ENCODE assay signal across 1 cellular context in the genomic region with DNA sequence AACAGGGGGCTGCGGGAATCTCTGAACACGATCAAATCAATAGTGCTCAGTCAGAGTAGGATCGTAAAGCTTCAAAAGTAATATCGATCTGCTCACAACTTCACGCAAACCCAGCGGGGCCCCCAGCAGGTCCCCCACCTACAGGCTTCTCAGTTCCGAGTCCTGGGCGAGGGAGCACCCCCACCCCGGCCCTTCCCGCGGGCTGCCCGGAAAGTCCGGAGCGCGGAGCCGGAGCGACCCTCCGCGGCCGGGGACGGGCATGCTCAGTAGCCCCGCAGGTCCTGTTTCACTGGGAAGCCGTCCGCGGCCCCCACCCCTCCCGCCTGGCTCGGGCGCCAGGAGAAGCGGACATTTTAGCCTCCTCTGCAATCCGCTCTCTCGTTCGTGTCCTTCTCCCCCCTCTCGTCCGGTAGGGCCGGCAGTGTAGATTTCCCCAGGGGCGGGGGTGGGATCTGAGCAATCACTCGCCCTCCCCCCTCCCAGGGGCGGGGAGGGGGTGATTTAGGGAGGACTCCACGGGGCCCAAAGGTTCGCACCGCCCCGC.
TF ChIP-seq lines count a peak whose summit lies in the region.

No MANE protein-coding gene starts in this region.

TF ChIP-seq in HepG2, 621 proteins besides CTCF, POLR2A, EP300 and RAD21 (continued from another document and continues in another):
- TF ChIP-seq, protein P1, sequence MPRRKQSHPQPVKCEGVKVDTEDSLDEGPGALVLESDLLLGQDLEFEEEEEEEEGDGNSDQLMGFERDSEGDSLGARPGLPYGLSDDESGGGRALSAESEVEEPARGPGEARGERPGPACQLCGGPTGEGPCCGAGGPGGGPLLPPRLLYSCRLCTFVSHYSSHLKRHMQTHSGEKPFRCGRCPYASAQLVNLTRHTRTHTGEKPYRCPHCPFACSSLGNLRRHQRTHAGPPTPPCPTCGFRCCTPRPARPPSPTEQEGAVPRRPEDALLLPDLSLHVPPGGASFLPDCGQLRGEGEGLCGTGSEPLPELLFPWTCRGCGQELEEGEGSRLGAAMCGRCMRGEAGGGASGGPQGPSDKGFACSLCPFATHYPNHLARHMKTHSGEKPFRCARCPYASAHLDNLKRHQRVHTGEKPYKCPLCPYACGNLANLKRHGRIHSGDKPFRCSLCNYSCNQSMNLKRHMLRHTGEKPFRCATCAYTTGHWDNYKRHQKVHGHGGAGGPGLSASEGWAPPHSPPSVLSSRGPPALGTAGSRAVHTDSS (CRISPR knock-in tag; conservative IDR thresholded peaks at IDR 0.05): no peak
- no peak for TF ChIP-seq MBNL3 (CRISPR knock-in tag; conservative IDR thresholded peaks at IDR 0.05)
- TF ChIP-seq ZNF569 (CRISPR knock-in tag; IDR thresholded peaks at IDR 0.05; ENCODE audit: borderline replicate concordance): no peak
- TF ChIP-seq MYC (CRISPR knock-in tag; IDR thresholded peaks at IDR 0.05; ENCODE audit: borderline replicate concordance): peak; percentile 79; the same call in 1 of the 2 replicates
- TF ChIP-seq MIER3 (CRISPR knock-in tag; IDR thresholded peaks at IDR 0.05; ENCODE audit: borderline replicate concordance): no peak; the same call in 1 of the 2 replicates
- TF ChIP-seq SRY (CRISPR knock-in tag; IDR thresholded peaks at IDR 0.05): no peak
- no peak for TF ChIP-seq MAFF (IDR thresholded peaks at IDR 0.05; ENCODE audit: low read depth, low read length)
- no peak for TF ChIP-seq AGO2 (optimal IDR thresholded peaks at IDR 0.05; ENCODE audit: low read depth, low read length)
- peak; percentile 80; the same call in 1 of the 2 replicates for TF ChIP-seq ZNF235 (CRISPR knock-in tag; IDR thresholded peaks at IDR 0.05; ENCODE audit: borderline replicate concordance)
- TF ChIP-seq, protein P2, sequence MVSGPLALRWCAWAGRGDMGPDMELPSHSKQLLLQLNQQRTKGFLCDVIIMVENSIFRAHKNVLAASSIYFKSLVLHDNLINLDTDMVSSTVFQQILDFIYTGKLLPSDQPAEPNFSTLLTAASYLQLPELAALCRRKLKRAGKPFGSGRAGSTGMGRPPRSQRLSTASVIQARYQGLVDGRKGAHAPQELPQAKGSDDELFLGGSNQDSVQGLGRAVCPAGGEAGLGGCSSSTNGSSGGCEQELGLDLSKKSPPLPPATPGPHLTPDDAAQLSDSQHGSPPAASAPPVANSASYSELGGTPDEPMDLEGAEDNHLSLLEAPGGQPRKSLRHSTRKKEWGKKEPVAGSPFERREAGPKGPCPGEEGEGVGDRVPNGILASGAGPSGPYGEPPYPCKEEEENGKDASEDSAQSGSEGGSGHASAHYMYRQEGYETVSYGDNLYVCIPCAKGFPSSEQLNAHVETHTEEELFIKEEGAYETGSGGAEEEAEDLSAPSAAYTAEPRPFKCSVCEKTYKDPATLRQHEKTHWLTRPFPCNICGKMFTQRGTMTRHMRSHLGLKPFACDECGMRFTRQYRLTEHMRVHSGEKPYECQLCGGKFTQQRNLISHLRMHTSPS (CRISPR knock-in tag; IDR thresholded peaks at IDR 0.05; ENCODE audit: low read depth): no peak
- peak; percentile 15; the same call in 1 of the 2 replicates for TF ChIP-seq ZNF589 (CRISPR knock-in tag; conservative IDR thresholded peaks at IDR 0.05)
- no peak for TF ChIP-seq ATM (IDR thresholded peaks at IDR 0.05; ENCODE audit: borderline replicate concordance)
- TF ChIP-seq CCAR2 (optimal IDR thresholded peaks at IDR 0.05; ENCODE audit: low read depth, low read length): peak; percentile 47
- 0 out of 2 replicates have a peak, but pooled peaks have one; percentile 39 for TF ChIP-seq BCL6 (CRISPR knock-in tag; IDR thresholded peaks at IDR 0.05)
- TF ChIP-seq ZNF550 (CRISPR knock-in tag; IDR thresholded peaks at IDR 0.05; ENCODE audit: borderline replicate concordance): no peak
- TF ChIP-seq, protein P3, sequence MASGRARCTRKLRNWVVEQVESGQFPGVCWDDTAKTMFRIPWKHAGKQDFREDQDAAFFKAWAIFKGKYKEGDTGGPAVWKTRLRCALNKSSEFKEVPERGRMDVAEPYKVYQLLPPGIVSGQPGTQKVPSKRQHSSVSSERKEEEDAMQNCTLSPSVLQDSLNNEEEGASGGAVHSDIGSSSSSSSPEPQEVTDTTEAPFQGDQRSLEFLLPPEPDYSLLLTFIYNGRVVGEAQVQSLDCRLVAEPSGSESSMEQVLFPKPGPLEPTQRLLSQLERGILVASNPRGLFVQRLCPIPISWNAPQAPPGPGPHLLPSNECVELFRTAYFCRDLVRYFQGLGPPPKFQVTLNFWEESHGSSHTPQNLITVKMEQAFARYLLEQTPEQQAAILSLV (CRISPR knock-in tag; IDR thresholded peaks at IDR 0.05; ENCODE audit: borderline replicate concordance): no peak; the same call in 1 of the 2 replicates
- TF ChIP-seq ERF (CRISPR knock-in tag; IDR thresholded peaks at IDR 0.05): peak; percentile 93
- TF ChIP-seq HOXD1 (CRISPR knock-in tag; IDR thresholded peaks at IDR 0.05): peak; percentile 73
- peak; percentile 58; the same call in 1 of the 2 replicates for TF ChIP-seq ZNF510 (CRISPR knock-in tag; IDR thresholded peaks at IDR 0.05; ENCODE audit: low read depth)
- TF ChIP-seq, protein P4, sequence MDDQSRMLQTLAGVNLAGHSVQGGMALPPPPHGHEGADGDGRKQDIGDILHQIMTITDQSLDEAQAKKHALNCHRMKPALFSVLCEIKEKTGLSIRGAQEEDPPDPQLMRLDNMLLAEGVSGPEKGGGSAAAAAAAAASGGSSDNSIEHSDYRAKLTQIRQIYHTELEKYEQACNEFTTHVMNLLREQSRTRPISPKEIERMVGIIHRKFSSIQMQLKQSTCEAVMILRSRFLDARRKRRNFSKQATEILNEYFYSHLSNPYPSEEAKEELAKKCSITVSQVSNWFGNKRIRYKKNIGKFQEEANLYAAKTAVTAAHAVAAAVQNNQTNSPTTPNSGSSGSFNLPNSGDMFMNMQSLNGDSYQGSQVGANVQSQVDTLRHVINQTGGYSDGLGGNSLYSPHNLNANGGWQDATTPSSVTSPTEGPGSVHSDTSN (CRISPR knock-in tag; IDR thresholded peaks at IDR 0.05; ENCODE audit: borderline replicate concordance): no peak; the same call in 1 of the 2 replicates
- TF ChIP-seq FIP1L1 (IDR thresholded peaks at IDR 0.05; ENCODE audit: borderline replicate concordance, insufficient read depth, low read depth, low read length): 0 out of 2 replicates have a peak, but pooled peaks have one; percentile 64
- TF ChIP-seq, protein P5, sequence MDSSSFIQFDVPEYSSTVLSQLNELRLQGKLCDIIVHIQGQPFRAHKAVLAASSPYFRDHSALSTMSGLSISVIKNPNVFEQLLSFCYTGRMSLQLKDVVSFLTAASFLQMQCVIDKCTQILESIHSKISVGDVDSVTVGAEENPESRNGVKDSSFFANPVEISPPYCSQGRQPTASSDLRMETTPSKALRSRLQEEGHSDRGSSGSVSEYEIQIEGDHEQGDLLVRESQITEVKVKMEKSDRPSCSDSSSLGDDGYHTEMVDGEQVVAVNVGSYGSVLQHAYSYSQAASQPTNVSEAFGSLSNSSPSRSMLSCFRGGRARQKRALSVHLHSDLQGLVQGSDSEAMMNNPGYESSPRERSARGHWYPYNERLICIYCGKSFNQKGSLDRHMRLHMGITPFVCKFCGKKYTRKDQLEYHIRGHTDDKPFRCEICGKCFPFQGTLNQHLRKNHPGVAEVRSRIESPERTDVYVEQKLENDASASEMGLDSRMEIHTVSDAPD (CRISPR knock-in tag; IDR thresholded peaks at IDR 0.05): peak; percentile 83
- peak; percentile 68; the same call in 1 of the 2 replicates for TF ChIP-seq ZNF451 (CRISPR knock-in tag; IDR thresholded peaks at IDR 0.05)
- TF ChIP-seq FOXA3 (CRISPR knock-in tag; IDR thresholded peaks at IDR 0.05): peak; percentile 78
- peak; percentile 79 for TF ChIP-seq ELF3 (CRISPR knock-in tag; IDR thresholded peaks at IDR 0.05)
- peak; percentile 8; the same call in 1 of the 2 replicates for TF ChIP-seq ZNF83 (CRISPR knock-in tag; IDR thresholded peaks at IDR 0.05; ENCODE audit: borderline replicate concordance)
- TF ChIP-seq SMYD3 (CRISPR knock-in tag; IDR thresholded peaks at IDR 0.05): peak; percentile 72; the same call in 1 of the 2 replicates
- TF ChIP-seq HMGA1 (CRISPR knock-in tag; conservative IDR thresholded peaks at IDR 0.05): no peak
- peak; percentile 76 for TF ChIP-seq KLF12 (CRISPR knock-in tag; IDR thresholded peaks at IDR 0.05; ENCODE audit: borderline replicate concordance)
- peak; percentile 40; the same call in 1 of the 2 replicates for TF ChIP-seq ZNF557 (CRISPR knock-in tag; IDR thresholded peaks at IDR 0.05)
- TF ChIP-seq, protein P6, sequence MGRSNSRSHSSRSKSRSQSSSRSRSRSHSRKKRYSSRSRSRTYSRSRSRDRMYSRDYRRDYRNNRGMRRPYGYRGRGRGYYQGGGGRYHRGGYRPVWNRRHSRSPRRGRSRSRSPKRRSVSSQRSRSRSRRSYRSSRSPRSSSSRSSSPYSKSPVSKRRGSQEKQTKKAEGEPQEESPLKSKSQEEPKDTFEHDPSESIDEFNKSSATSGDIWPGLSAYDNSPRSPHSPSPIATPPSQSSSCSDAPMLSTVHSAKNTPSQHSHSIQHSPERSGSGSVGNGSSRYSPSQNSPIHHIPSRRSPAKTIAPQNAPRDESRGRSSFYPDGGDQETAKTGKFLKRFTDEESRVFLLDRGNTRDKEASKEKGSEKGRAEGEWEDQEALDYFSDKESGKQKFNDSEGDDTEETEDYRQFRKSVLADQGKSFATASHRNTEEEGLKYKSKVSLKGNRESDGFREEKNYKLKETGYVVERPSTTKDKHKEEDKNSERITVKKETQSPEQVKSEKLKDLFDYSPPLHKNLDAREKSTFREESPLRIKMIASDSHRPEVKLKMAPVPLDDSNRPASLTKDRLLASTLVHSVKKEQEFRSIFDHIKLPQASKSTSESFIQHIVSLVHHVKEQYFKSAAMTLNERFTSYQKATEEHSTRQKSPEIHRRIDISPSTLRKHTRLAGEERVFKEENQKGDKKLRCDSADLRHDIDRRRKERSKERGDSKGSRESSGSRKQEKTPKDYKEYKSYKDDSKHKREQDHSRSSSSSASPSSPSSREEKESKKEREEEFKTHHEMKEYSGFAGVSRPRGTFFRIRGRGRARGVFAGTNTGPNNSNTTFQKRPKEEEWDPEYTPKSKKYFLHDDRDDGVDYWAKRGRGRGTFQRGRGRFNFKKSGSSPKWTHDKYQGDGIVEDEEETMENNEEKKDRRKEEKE (IDR thresholded peaks at IDR 0.05): no peak
- TF ChIP-seq ZNF326 (CRISPR knock-in tag; IDR thresholded peaks at IDR 0.05; ENCODE audit: borderline replicate concordance): no peak
- TF ChIP-seq, protein P7, sequence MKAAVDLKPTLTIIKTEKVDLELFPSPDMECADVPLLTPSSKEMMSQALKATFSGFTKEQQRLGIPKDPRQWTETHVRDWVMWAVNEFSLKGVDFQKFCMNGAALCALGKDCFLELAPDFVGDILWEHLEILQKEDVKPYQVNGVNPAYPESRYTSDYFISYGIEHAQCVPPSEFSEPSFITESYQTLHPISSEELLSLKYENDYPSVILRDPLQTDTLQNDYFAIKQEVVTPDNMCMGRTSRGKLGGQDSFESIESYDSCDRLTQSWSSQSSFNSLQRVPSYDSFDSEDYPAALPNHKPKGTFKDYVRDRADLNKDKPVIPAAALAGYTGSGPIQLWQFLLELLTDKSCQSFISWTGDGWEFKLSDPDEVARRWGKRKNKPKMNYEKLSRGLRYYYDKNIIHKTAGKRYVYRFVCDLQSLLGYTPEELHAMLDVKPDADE (CRISPR knock-in tag; IDR thresholded peaks at IDR 0.05): no peak; the same call in 1 of the 2 replicates
- peak; percentile 25; the same call in 1 of the 2 replicates for TF ChIP-seq IRF2 (CRISPR knock-in tag; IDR thresholded peaks at IDR 0.05)
- peak; percentile 30; the same call in 1 of the 2 replicates for TF ChIP-seq SNAI1 (CRISPR knock-in tag; IDR thresholded peaks at IDR 0.05; ENCODE audit: borderline replicate concordance)
- TF ChIP-seq DNMT1 (CRISPR knock-in tag; IDR thresholded peaks at IDR 0.05): no peak
- TF ChIP-seq, protein P8, sequence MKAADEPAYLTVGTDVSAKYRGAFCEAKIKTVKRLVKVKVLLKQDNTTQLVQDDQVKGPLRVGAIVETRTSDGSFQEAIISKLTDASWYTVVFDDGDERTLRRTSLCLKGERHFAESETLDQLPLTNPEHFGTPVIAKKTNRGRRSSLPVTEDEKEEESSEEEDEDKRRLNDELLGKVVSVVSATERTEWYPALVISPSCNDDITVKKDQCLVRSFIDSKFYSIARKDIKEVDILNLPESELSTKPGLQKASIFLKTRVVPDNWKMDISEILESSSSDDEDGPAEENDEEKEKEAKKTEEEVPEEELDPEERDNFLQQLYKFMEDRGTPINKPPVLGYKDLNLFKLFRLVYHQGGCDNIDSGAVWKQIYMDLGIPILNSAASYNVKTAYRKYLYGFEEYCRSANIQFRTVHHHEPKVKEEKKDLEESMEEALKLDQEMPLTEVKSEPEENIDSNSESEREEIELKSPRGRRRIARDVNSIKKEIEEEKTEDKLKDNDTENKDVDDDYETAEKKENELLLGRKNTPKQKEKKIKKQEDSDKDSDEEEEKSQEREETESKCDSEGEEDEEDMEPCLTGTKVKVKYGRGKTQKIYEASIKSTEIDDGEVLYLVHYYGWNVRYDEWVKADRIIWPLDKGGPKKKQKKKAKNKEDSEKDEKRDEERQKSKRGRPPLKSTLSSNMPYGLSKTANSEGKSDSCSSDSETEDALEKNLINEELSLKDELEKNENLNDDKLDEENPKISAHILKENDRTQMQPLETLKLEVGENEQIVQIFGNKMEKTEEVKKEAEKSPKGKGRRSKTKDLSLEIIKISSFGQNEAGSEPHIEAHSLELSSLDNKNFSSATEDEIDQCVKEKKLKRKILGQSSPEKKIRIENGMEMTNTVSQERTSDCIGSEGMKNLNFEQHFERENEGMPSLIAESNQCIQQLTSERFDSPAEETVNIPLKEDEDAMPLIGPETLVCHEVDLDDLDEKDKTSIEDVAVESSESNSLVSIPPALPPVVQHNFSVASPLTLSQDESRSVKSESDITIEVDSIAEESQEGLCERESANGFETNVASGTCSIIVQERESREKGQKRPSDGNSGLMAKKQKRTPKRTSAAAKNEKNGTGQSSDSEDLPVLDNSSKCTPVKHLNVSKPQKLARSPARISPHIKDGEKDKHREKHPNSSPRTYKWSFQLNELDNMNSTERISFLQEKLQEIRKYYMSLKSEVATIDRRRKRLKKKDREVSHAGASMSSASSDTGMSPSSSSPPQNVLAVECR (CRISPR knock-in tag; IDR thresholded peaks at IDR 0.05; ENCODE audit: borderline replicate concordance): no peak
- peak; percentile 84; the same call in 1 of the 2 replicates for TF ChIP-seq ZNF670 (CRISPR knock-in tag; IDR thresholded peaks at IDR 0.05; ENCODE audit: borderline replicate concordance)
- TF ChIP-seq GTF2F1 (IDR thresholded peaks at IDR 0.05; ENCODE audit: low read length): peak; percentile 49; the same call in 1 of the 2 replicates
- TF ChIP-seq GATA4 (IDR thresholded peaks at IDR 0.05; ENCODE audit: borderline replicate concordance, low read depth): no peak; the same call in 1 of the 2 replicates
- peak; percentile 61; the same call in 1 of the 2 replicates for TF ChIP-seq TGIF2 (CRISPR knock-in tag; IDR thresholded peaks at IDR 0.05)
- no peak for TF ChIP-seq HOXA7 (CRISPR knock-in tag; IDR thresholded peaks at IDR 0.05)
- TF ChIP-seq, protein P9, sequence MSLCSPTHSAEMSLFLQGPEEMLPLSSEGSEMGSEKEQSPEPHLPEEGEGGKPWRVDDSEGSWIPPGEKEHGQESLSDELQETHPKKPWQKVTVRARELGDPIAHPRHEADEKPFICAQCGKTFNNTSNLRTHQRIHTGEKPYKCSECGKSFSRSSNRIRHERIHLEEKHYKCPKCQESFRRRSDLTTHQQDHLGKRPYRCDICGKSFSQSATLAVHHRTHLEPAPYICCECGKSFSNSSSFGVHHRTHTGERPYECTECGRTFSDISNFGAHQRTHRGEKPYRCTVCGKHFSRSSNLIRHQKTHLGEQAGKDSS (CRISPR knock-in tag; IDR thresholded peaks at IDR 0.05; ENCODE audit: borderline replicate concordance, low read depth): 0 out of 2 replicates have a peak, but pooled peaks have one; percentile 43
- no peak for TF ChIP-seq NR3C1 (CRISPR knock-in tag; IDR thresholded peaks at IDR 0.05)
- TF ChIP-seq, protein P10, sequence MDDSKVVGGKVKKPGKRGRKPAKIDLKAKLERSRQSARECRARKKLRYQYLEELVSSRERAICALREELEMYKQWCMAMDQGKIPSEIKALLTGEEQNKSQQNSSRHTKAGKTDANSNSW (CRISPR knock-in tag; IDR thresholded peaks at IDR 0.05; ENCODE audit: borderline replicate concordance): no peak
